Comparison of ENCODE assay signal across 30 cellular contexts in genomic region chr3:169673521-169673920, GRCh38.
"Had no signal": no experiment of that assay in that cellular context is flagged by ENCODE, and none has a peak within 500 bp of the region (broad histone marks: within the 10 kb centered on the region; RNA-seq: fewer than 3 reads in every experiment).

No MANE protein-coding gene starts in this region.

- H3K27ac ChIP-seq: adrenal gland, ascending aorta, body of pancreas, brain microvascular endothelial cell, breast epithelium, cardiac muscle cell had no signal

- H3K9me3 ChIP-seq: body of pancreas had no signal

- DNase-seq: activated effector memory CD4-positive, alpha-beta T cell treated with anti-CD3 and anti-CD28 coated beads, Interleukin-2, amount 50 U/mL, for 16 hours; activated effector memory CD4-positive, alpha-beta T cell treated with Interleukin-2 at 50 U/mL for 16 hours; activated gamma-delta T cell; activated gamma-delta T cell treated with Interleukin-2 at 50 U/mL for 16 hours; activated naive CD4-positive, alpha-beta T cell; activated naive CD4-positive, alpha-beta T cell treated with anti-CD3 and anti-CD28 coated beads for 36 hours; activated naive CD4-positive, alpha-beta T cell treated with anti-CD3 and anti-CD28 coated beads, Interleukin-2, amount 10 ng/mL, durations not matched to agents 7 days and 5 days; activated naive CD4-positive, alpha-beta T cell treated with anti-CD3 and anti-CD28 coated beads, Interleukin-2, amount 50 U/mL, for 16 hours; activated naive CD4-positive, alpha-beta T cell treated with Interleukin-2 at 50 U/mL for 16 hours; activated naive CD8-positive, alpha-beta T cell treated with anti-CD3 and anti-CD28 coated beads for 36 hours; activated naive CD8-positive, alpha-beta T cell treated with anti-CD3 and anti-CD28 coated beads, Interleukin-2, amount 10 ng/mL, durations not matched to agents 7 days and 5 days; activated naive CD8-positive, alpha-beta T cell treated with anti-CD3 and anti-CD28 coated beads, Interleukin-2, amount 50 U/mL, for 24 hours; activated T-cell treated with anti-CD3 and anti-CD28 coated beads, Interleukin-2, amount 50 U/mL, for 1 hour; activated T-cell treated with anti-CD3 and anti-CD28 coated beads, Interleukin-2, amount 50 U/mL, for 24 hours; activated T-cell treated with anti-CD3 and anti-CD28 coated beads, Interleukin-2, amount 50 U/mL, for 4 hours; activated T-cell treated with anti-CD3 and anti-CD28 coated beads, Interleukin-2, amount 50 U/mL, for 48 hours; activated T-cell treated with anti-CD3 and anti-CD28 coated beads, Interleukin-2, amount 50 U/mL, for 72 hours; adrenal gland; amniotic stem cell; amygdala; anterior cingulate cortex; aorta; body of pancreas; brain microvascular endothelial cell; caudate nucleus; central memory CD4-positive, alpha-beta T cell; cerebellar nuclear complex had no signal

- H3K36me3 ChIP-seq: adrenal gland, ascending aorta, brain microvascular endothelial cell, breast epithelium, cardiac muscle cell had no signal

- H3K27me3 ChIP-seq: ascending aorta, body of pancreas had no signal

- H3K4me1 ChIP-seq: ascending aorta, breast epithelium had no signal

- H3K4me3 ChIP-seq: adrenal gland, ascending aorta, body of pancreas, breast epithelium, cardiac muscle cell had no signal
